In genomic region chr3:106333911-106334618, GRCh38 we compare ENCODE assay signal across 1 cellular context.
TF ChIP-seq lines count a peak whose summit lies in the region.

No MANE protein-coding gene starts in this region.

TF ChIP-seq in SK-N-SH, 30 proteins besides CTCF, POLR2A, EP300 and RAD21 (continued from another document):
- TF ChIP-seq, protein P1, sequence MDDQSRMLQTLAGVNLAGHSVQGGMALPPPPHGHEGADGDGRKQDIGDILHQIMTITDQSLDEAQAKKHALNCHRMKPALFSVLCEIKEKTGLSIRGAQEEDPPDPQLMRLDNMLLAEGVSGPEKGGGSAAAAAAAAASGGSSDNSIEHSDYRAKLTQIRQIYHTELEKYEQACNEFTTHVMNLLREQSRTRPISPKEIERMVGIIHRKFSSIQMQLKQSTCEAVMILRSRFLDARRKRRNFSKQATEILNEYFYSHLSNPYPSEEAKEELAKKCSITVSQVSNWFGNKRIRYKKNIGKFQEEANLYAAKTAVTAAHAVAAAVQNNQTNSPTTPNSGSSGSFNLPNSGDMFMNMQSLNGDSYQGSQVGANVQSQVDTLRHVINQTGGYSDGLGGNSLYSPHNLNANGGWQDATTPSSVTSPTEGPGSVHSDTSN (IDR thresholded peaks at IDR 0.05): 0 out of 2 replicates have a peak, but pooled peaks have one; percentile 7
- no peak for TF ChIP-seq RFX5 (IDR thresholded peaks at IDR 0.05; ENCODE audit: low read length)
- no peak for TF ChIP-seq NFIC (IDR thresholded peaks at IDR 0.05; ENCODE audit: borderline replicate concordance)
- TF ChIP-seq ZBTB33 (IDR thresholded peaks at IDR 0.05; ENCODE audit: borderline replicate concordance, low read depth): no peak
- no peak for TF ChIP-seq TEAD4 (IDR thresholded peaks at IDR 0.05; ENCODE audit: borderline replicate concordance, insufficient read depth)
- no peak for TF ChIP-seq USF1 (IDR thresholded peaks at IDR 0.05; ENCODE audit: borderline replicate concordance, low read depth)
- TF ChIP-seq JUND (IDR thresholded peaks at IDR 0.05): peak; percentile 25
TF ChIP-seq in SK-N-SH: peak in this region for 3.
